Comparison of ENCODE assay signal across 12 cellular contexts in genomic region chr17:73271078-73271477, GRCh38. TPM values are rescaled to one million over a fixed set of nuclear protein-coding genes. Genes with fewer than 3 reads are reported as not detected.
DNase-seq lines count a peak whose midpoint lies in the region; ATAC-seq and TF ChIP-seq lines count a peak whose summit lies in the region.
"Had no signal": no experiment of that assay in that cellular context is flagged by ENCODE, and none has a peak within 500 bp of the region (broad histone marks: within the 10 kb centered on the region; RNA-seq: fewer than 3 reads in every experiment).

No MANE protein-coding gene starts in this region.

- no peaks in the 10 kb centered on the region for H3K79me2 ChIP-seq in SU-DHL-6 (ENCODE audit: insufficient read depth, low read length)
- H3K79me2 ChIP-seq: parathyroid adenoma had no signal

- H2AFZ ChIP-seq in SU-DHL-6 (ENCODE audit: low read depth, low read length, severe bottlenecking): peak overlapping the region; percentile 12
- H2AFZ ChIP-seq: parathyroid adenoma had no signal

- no peaks in the 10 kb centered on the region for H3K9me2 ChIP-seq in SU-DHL-6 (replicated peaks; ENCODE audit: insufficient read depth, low read length)

- H3K9ac ChIP-seq in SU-DHL-6 (ENCODE audit: low read length): no peak overlapping the region
- H3K9ac ChIP-seq: parathyroid adenoma had no signal

- no peaks in the 10 kb centered on the region for H3F3A ChIP-seq in SU-DHL-6 (ENCODE audit: insufficient read depth)

- H3K9me3 ChIP-seq in SU-DHL-6 (ENCODE audit: insufficient read depth, low read length): no peaks in the 10 kb centered on the region

- no peak for DNase-seq in medulla oblongata (ENCODE audit: extremely low spot score)
- no peak for DNase-seq in activated CD4-positive, alpha-beta memory T cell treated with anti-CD3 and anti-CD28 coated beads, Interleukin-2, amount 10 ng/mL, durations not matched to agents 7 days and 5 days
- no peak for DNase-seq in NCI-H1092 (lab: John Stamatoyannopoulos, UW)
- DNase-seq in NCI-H1092 treated with DMSO at 0.1 percent for 48 hours (lab: John Stamatoyannopoulos, UW): no peak
- DNase-seq: DMS53, heart left ventricle, T-helper 9 cell had no signal

- TF ChIP-seq CTCF in SU-DHL-6 (IDR thresholded peaks at IDR 0.05; ENCODE audit: insufficient read depth, low read length, poor library complexity, severe bottlenecking): no peak

- POLR2A ChIA-PET in activated CD4-positive, alpha-beta memory T cell treated with anti-CD3 and anti-CD28 coated beads, Interleukin-2, amount 10 ng/mL, durations not matched to agents 7 days and 5 days (lab: Charles Lee): no interaction called here

- no peak overlapping the region for H3K4me2 ChIP-seq in SU-DHL-6 (ENCODE audit: low read depth, low read length, poor library complexity, severe bottlenecking)

- H3K27ac Mint-ChIP-seq in activated CD4-positive, alpha-beta memory T cell treated with anti-CD3 and anti-CD28 coated beads, Interleukin-2, amount 10 ng/mL, durations not matched to agents 7 days and 5 days: no peak overlapping the region

- no peaks in the 10 kb centered on the region for H3K36me3 ChIP-seq in SU-DHL-6 (ENCODE audit: low read length)
- H3K36me3 ChIP-seq: heart left ventricle had no signal

- ATAC-seq in GM18502 (IDR thresholded peaks at IDR 0.05; ENCODE audit: poor library complexity, unreplicated experiment): peak; percentile 99
- ATAC-seq in GM21515 (IDR thresholded peaks at IDR 0.05; ENCODE audit: unreplicated experiment): peak; percentile 96
- peak; percentile 92 for ATAC-seq in HG03354 (IDR thresholded peaks at IDR 0.05; ENCODE audit: poor library complexity, severe bottlenecking, unreplicated experiment)
- ATAC-seq: heart left ventricle had no signal

- no peaks in the 10 kb centered on the region for H3K36me3 Mint-ChIP-seq in activated CD4-positive, alpha-beta memory T cell treated with anti-CD3 and anti-CD28 coated beads, Interleukin-2, amount 10 ng/mL, durations not matched to agents 7 days and 5 days (ENCODE audit: low read depth)

- CTCF ChIA-PET in activated CD4-positive, alpha-beta memory T cell treated with anti-CD3 and anti-CD28 coated beads, Interleukin-2, amount 10 ng/mL, durations not matched to agents 7 days and 5 days (lab: Charles Lee): interaction anchor here (1.7 kb wide), 1 partner anchor 99 kb away, joined by 4 read pairs; no protein-coding TSS in a partner anchor

- H4K20me1 ChIP-seq in SU-DHL-6 (ENCODE audit: low read depth, low read length): no peaks in the 10 kb centered on the region

- no peaks in the 10 kb centered on the region for H3K27me3 Mint-ChIP-seq in activated CD4-positive, alpha-beta memory T cell treated with anti-CD3 and anti-CD28 coated beads, Interleukin-2, amount 10 ng/mL, durations not matched to agents 7 days and 5 days

- no peaks in the 10 kb centered on the region for H3K4me1 Mint-ChIP-seq in activated CD4-positive, alpha-beta memory T cell treated with anti-CD3 and anti-CD28 coated beads, Interleukin-2, amount 10 ng/mL, durations not matched to agents 7 days and 5 days

- H3K4me3 ChIP-seq in SU-DHL-6 (ENCODE audit: insufficient read depth, low read length, poor library complexity, severe bottlenecking): no peak overlapping the region
- H3K4me3 ChIP-seq: heart left ventricle had no signal

- H3K27me3 ChIP-seq in SU-DHL-6 (ENCODE audit: low read length): no peaks in the 10 kb centered on the region
- H3K27me3 ChIP-seq: heart left ventricle had no signal

- H3K4me3 Mint-ChIP-seq in activated CD4-positive, alpha-beta memory T cell treated with anti-CD3 and anti-CD28 coated beads, Interleukin-2, amount 10 ng/mL, durations not matched to agents 7 days and 5 days: no peak overlapping the region

- no peak overlapping the region for H3K27ac ChIP-seq in SU-DHL-6 (ENCODE audit: low read depth, low read length)
- H3K27ac ChIP-seq: heart left ventricle, parathyroid adenoma had no signal

- no peaks in the 10 kb centered on the region for H3K9me3 Mint-ChIP-seq in activated CD4-positive, alpha-beta memory T cell treated with anti-CD3 and anti-CD28 coated beads, Interleukin-2, amount 10 ng/mL, durations not matched to agents 7 days and 5 days

RNA-seq across cellular contexts. Expression of gene CPSF4L, which starts 9.4 kb away (rescaled TPM):
- not detected for total RNA-seq in activated CD4-positive, alpha-beta memory T cell treated with anti-CD3 and anti-CD28 coated beads, Interleukin-2, amount 10 ng/mL, durations not matched to agents 7 days and 5 days
- total RNA-seq: heart left ventricle had no signal

RNA-seq across cellular contexts. Expression of gene CDC42EP4, which starts 40.7 kb away (rescaled TPM):
- 1 to 10 TPM; 3.6 to 3.8 TPM for total RNA-seq in activated CD4-positive, alpha-beta memory T cell treated with anti-CD3 and anti-CD28 coated beads, Interleukin-2, amount 10 ng/mL, durations not matched to agents 7 days and 5 days
